11 cellular contexts compared by ENCODE assay signal in genomic region chr22:47059076-47059475, GRCh38.
"Had no signal": no experiment of that assay in that cellular context is flagged by ENCODE, and none has a peak within 500 bp of the region (broad histone marks: within the 10 kb centered on the region; RNA-seq: fewer than 3 reads in every experiment).

No MANE protein-coding gene starts in this region.

- H3K9me3 Mint-ChIP-seq: activated CD4-positive, alpha-beta memory T cell treated with anti-CD3 and anti-CD28 coated beads, Interleukin-2, amount 10 ng/mL, durations not matched to agents 7 days and 5 days; activated naive CD8-positive, alpha-beta T cell treated with anti-CD3 and anti-CD28 coated beads, Interleukin-2, amount 10 ng/mL, durations not matched to agents 7 days and 5 days; activated T-cell treated with anti-CD3 and anti-CD28 coated beads, Interleukin-2, amount 50 U/mL, for 72 hours had no signal

- DNase-seq: activated CD4-positive, alpha-beta memory T cell treated with anti-CD3 and anti-CD28 coated beads, Interleukin-2, amount 10 ng/mL, durations not matched to agents 7 days and 5 days; activated CD4-positive, alpha-beta T cell treated with anti-CD3 and anti-CD28 coated beads for 36 hours; activated gamma-delta T cell treated with Interleukin-2 at 50 U/mL for 16 hours; activated naive CD8-positive, alpha-beta T cell treated with anti-CD3 and anti-CD28 coated beads, Interleukin-2, amount 10 ng/mL, durations not matched to agents 7 days and 5 days; activated T-cell treated with anti-CD3 and anti-CD28 coated beads, Interleukin-2, amount 50 U/mL, for 72 hours; midbrain; stimulated activated CD4-positive, alpha-beta T cell treated with anti-CD3 and anti-CD28 coated beads, Interleukin-2, amount 100 ng/mL, for 24 hours; stimulated activated naive CD8-positive, alpha-beta T cell treated with anti-CD3 and anti-CD28 coated beads, Interleukin-15, Interleukin-2, amounts not matched to agents 100 U/mL and 50 U/mL, for 24 hours; SW 1271 had no signal

- H3K27me3 ChIP-seq: right atrium auricular region, upper lobe of left lung had no signal

- H3K4me3 Mint-ChIP-seq: activated CD4-positive, alpha-beta memory T cell treated with anti-CD3 and anti-CD28 coated beads, Interleukin-2, amount 10 ng/mL, durations not matched to agents 7 days and 5 days; activated CD4-positive, alpha-beta T cell treated with anti-CD3 and anti-CD28 coated beads for 36 hours; activated naive CD8-positive, alpha-beta T cell treated with anti-CD3 and anti-CD28 coated beads, Interleukin-2, amount 10 ng/mL, durations not matched to agents 7 days and 5 days; activated T-cell treated with anti-CD3 and anti-CD28 coated beads, Interleukin-2, amount 50 U/mL, for 72 hours had no signal

- ATAC-seq: activated CD4-positive, alpha-beta T cell treated with anti-CD3 and anti-CD28 coated beads for 36 hours; activated T-cell treated with anti-CD3 and anti-CD28 coated beads, Interleukin-2, amount 50 U/mL, for 72 hours; stimulated activated naive CD8-positive, alpha-beta T cell treated with anti-CD3 and anti-CD28 coated beads, Interleukin-15, Interleukin-2, amounts not matched to agents 100 U/mL and 50 U/mL, for 24 hours had no signal

- H3K9me3 ChIP-seq: right atrium auricular region, upper lobe of left lung had no signal

- H3K27ac ChIP-seq: right atrium auricular region, upper lobe of left lung had no signal

- H3K4me1 Mint-ChIP-seq: activated CD4-positive, alpha-beta memory T cell treated with anti-CD3 and anti-CD28 coated beads, Interleukin-2, amount 10 ng/mL, durations not matched to agents 7 days and 5 days; activated CD4-positive, alpha-beta T cell treated with anti-CD3 and anti-CD28 coated beads for 36 hours; activated naive CD8-positive, alpha-beta T cell treated with anti-CD3 and anti-CD28 coated beads, Interleukin-2, amount 10 ng/mL, durations not matched to agents 7 days and 5 days had no signal

- H3K4me3 ChIP-seq: right atrium auricular region, upper lobe of left lung had no signal

- H3K4me1 ChIP-seq: right atrium auricular region, upper lobe of left lung had no signal

- H3K27me3 Mint-ChIP-seq: activated CD4-positive, alpha-beta memory T cell treated with anti-CD3 and anti-CD28 coated beads, Interleukin-2, amount 10 ng/mL, durations not matched to agents 7 days and 5 days; activated CD4-positive, alpha-beta T cell treated with anti-CD3 and anti-CD28 coated beads for 36 hours; activated naive CD8-positive, alpha-beta T cell treated with anti-CD3 and anti-CD28 coated beads, Interleukin-2, amount 10 ng/mL, durations not matched to agents 7 days and 5 days had no signal

- H3K27ac Mint-ChIP-seq: activated CD4-positive, alpha-beta memory T cell treated with anti-CD3 and anti-CD28 coated beads, Interleukin-2, amount 10 ng/mL, durations not matched to agents 7 days and 5 days; activated CD4-positive, alpha-beta T cell treated with anti-CD3 and anti-CD28 coated beads for 36 hours; activated naive CD8-positive, alpha-beta T cell treated with anti-CD3 and anti-CD28 coated beads, Interleukin-2, amount 10 ng/mL, durations not matched to agents 7 days and 5 days; activated T-cell treated with anti-CD3 and anti-CD28 coated beads, Interleukin-2, amount 50 U/mL, for 72 hours had no signal
